In genomic region chr4:142352682-142353081, GRCh38 we compare ENCODE assay signal across 13 cellular contexts.
DNase-seq lines count a peak whose midpoint lies in the region; ATAC-seq and TF ChIP-seq lines count a peak whose summit lies in the region.
"Had no signal": no experiment of that assay in that cellular context is flagged by ENCODE, and none has a peak within 500 bp of the region (broad histone marks: within the 10 kb centered on the region; RNA-seq: fewer than 3 reads in every experiment).

No MANE protein-coding gene starts in this region.

- no peaks in the 10 kb centered on the region for H4K20me1 ChIP-seq in osteoblast (ENCODE audit: insufficient read depth, low read length)

- no peaks in the 10 kb centered on the region for H3K27me3 ChIP-seq in osteoblast (ENCODE audit: insufficient read depth, low read length)
- H3K27me3 ChIP-seq: spleen had no signal

- peak overlapping the region; percentile 66 for H3K4me2 ChIP-seq in osteoblast (ENCODE audit: insufficient read depth, low read length)
- H3K4me2 ChIP-seq: SK-N-SH had no signal

- no peaks in the 10 kb centered on the region for H3K9me3 Mint-ChIP-seq in activated T-cell treated with anti-CD3 and anti-CD28 coated beads, Interleukin-2, amount 50 U/mL, for 24 hours
- H3K9me3 Mint-ChIP-seq in HFFc6 (no peaks in the 10 kb centered on the region), immature natural killer cell (no peaks in the 10 kb centered on the region)
- no peaks in the 10 kb centered on the region for H3K9me3 Mint-ChIP-seq in central memory CD8-positive, alpha-beta T cell
- H3K9me3 Mint-ChIP-seq: effector memory CD8-positive, alpha-beta T cell had no signal

- H3K4me1 Mint-ChIP-seq in activated T-cell treated with anti-CD3 and anti-CD28 coated beads, Interleukin-2, amount 50 U/mL, for 24 hours (ENCODE audit: low read depth), result peaks cover 98% of the 10 kb centered on the region
- H3K4me1 Mint-ChIP-seq in HFFc6 (ENCODE audit: low read depth), result peaks cover 95% of the 10 kb centered on the region
- H3K4me1 Mint-ChIP-seq in central memory CD8-positive, alpha-beta T cell, result peaks cover 94% of the 10 kb centered on the region
- H3K4me1 Mint-ChIP-seq in immature natural killer cell, result peaks cover 30 to 41% of the 10 kb centered on the region in 2 donors

- peaks cover 16% of the 10 kb centered on the region for H3K4me1 ChIP-seq in osteoblast (ENCODE audit: insufficient read depth, low read length)

- H3K27me3 Mint-ChIP-seq in activated T-cell treated with anti-CD3 and anti-CD28 coated beads, Interleukin-2, amount 50 U/mL, for 24 hours, result no peaks in the 10 kb centered on the region
- H3K27me3 Mint-ChIP-seq in HFFc6 (ENCODE audit: insufficient read depth) (no peaks in the 10 kb centered on the region), immature natural killer cell (ENCODE audit: low read depth in 3 of 3) (peaks cover 0 to 2% (median 0%) of the 10 kb centered on the region in 3 donors)
- no peaks in the 10 kb centered on the region for H3K27me3 Mint-ChIP-seq in central memory CD8-positive, alpha-beta T cell
- H3K27me3 Mint-ChIP-seq: effector memory CD8-positive, alpha-beta T cell had no signal

- no peaks in the 10 kb centered on the region for H3K36me3 ChIP-seq in osteoblast (ENCODE audit: insufficient read depth, low read length)
- H3K36me3 ChIP-seq: spleen, WERI-Rb-1 had no signal

- ATAC-seq in central memory CD8-positive, alpha-beta T cell (replicated peaks; ENCODE audit: extremely low read depth, poor library complexity, severe bottlenecking), result no peak
- ATAC-seq in HG03432 (IDR thresholded peaks at IDR 0.05; ENCODE audit: unreplicated experiment), result no peak
- ATAC-seq: effector memory CD8-positive, alpha-beta T cell had no signal

- TF ChIP-seq CTCF in HFFc6 (IDR thresholded peaks at IDR 0.05), result no peak
- TF ChIP-seq CTCF in osteoblast (IDR thresholded peaks at IDR 0.05; ENCODE audit: extremely low read depth, low read depth, low read length), result no peak

- H3K79me2 ChIP-seq in osteoblast (ENCODE audit: insufficient read depth, low read length), result peaks cover 57% of the 10 kb centered on the region

- peak overlapping the region; percentile 41 for H3K4me3 ChIP-seq in osteoblast (ENCODE audit: insufficient read depth, low read length)
- H3K4me3 ChIP-seq: spleen had no signal

- DNase-seq in activated T-cell treated with anti-CD3 and anti-CD28 coated beads, Interleukin-2, amount 50 U/mL, for 24 hours, result no peak
- no peak for DNase-seq in activated T-cell treated with anti-CD3 and anti-CD28 coated beads, Interleukin-2, amount 50 U/mL, for 48 hours
- DNase-seq in HFFc6, result no peak
- no peak for DNase-seq in central memory CD8-positive, alpha-beta T cell (ENCODE audit: low spot score in 2 of 2)
- no peak for DNase-seq in osteoblast (ENCODE audit: insufficient read length, low spot score, missing footprints)
- DNase-seq in stimulated activated CD4-positive, alpha-beta T cell treated with anti-CD3 and anti-CD28 coated beads, Interleukin-4, amount 100 ng/mL, for 24 hours, result no peak
- DNase-seq in immature natural killer cell, result no peak
- DNase-seq: NCI-H1092, SK-N-SH, spleen, WERI-Rb-1 had no signal

- H3K27ac ChIP-seq in osteoblast (ENCODE audit: low read depth, low read length), result no peak overlapping the region
- H3K27ac ChIP-seq: WERI-Rb-1 had no signal

- peak overlapping the region; percentile 44 for H3K4me3 Mint-ChIP-seq in activated T-cell treated with anti-CD3 and anti-CD28 coated beads, Interleukin-2, amount 50 U/mL, for 24 hours
- H3K4me3 Mint-ChIP-seq in HFFc6 (no peak overlapping the region; the same call in 1 of the 2 replicates), immature natural killer cell (no peak overlapping the region)
- no peak overlapping the region for H3K4me3 Mint-ChIP-seq in central memory CD8-positive, alpha-beta T cell
- H3K4me3 Mint-ChIP-seq: effector memory CD8-positive, alpha-beta T cell had no signal

- H2AFZ ChIP-seq in osteoblast (ENCODE audit: low read length), result peak overlapping the region; percentile 67

- no peaks in the 10 kb centered on the region for H3K9me3 ChIP-seq in osteoblast (ENCODE audit: low read depth, low read length)
- H3K9me3 ChIP-seq: SK-N-SH, spleen had no signal

- H3K27ac Mint-ChIP-seq in activated T-cell treated with anti-CD3 and anti-CD28 coated beads, Interleukin-2, amount 50 U/mL, for 24 hours, result peak overlapping the region; percentile 89
- H3K27ac Mint-ChIP-seq in HFFc6 (0 out of 2 replicates have a peak overlapping the region, but pooled peaks have one; percentile 27), immature natural killer cell (no peak overlapping the region)
- peak overlapping the region; percentile 95 for H3K27ac Mint-ChIP-seq in central memory CD8-positive, alpha-beta T cell (ENCODE audit: low read depth)

- peaks cover 49% of the 10 kb centered on the region for H3K36me3 Mint-ChIP-seq in activated T-cell treated with anti-CD3 and anti-CD28 coated beads, Interleukin-2, amount 50 U/mL, for 24 hours (ENCODE audit: low read depth)
- H3K36me3 Mint-ChIP-seq in HFFc6 (ENCODE audit: low read depth) (peaks cover 21% of the 10 kb centered on the region), immature natural killer cell (peaks cover 0 to 4% (median 0%) of the 10 kb centered on the region in 3 donors)
- peaks cover 6% of the 10 kb centered on the region for H3K36me3 Mint-ChIP-seq in central memory CD8-positive, alpha-beta T cell (ENCODE audit: insufficient read depth)

Comparison
In these comparisons a context has a peak if more than half of its experiments do, and no peak if none do; other contexts are left out.
1. H3K27ac Mint-ChIP-seq: peak in activated T-cell treated with anti-CD3 and anti-CD28 coated beads, Interleukin-2, amount 50 U/mL, for 24 hours (single experiment), HFFc6 (single experiment) and central memory CD8-positive, alpha-beta T cell (single experiment); none in immature natural killer cell (0 of 6).